ENCODE assay signal across 15 cellular contexts in the genomic region with DNA sequence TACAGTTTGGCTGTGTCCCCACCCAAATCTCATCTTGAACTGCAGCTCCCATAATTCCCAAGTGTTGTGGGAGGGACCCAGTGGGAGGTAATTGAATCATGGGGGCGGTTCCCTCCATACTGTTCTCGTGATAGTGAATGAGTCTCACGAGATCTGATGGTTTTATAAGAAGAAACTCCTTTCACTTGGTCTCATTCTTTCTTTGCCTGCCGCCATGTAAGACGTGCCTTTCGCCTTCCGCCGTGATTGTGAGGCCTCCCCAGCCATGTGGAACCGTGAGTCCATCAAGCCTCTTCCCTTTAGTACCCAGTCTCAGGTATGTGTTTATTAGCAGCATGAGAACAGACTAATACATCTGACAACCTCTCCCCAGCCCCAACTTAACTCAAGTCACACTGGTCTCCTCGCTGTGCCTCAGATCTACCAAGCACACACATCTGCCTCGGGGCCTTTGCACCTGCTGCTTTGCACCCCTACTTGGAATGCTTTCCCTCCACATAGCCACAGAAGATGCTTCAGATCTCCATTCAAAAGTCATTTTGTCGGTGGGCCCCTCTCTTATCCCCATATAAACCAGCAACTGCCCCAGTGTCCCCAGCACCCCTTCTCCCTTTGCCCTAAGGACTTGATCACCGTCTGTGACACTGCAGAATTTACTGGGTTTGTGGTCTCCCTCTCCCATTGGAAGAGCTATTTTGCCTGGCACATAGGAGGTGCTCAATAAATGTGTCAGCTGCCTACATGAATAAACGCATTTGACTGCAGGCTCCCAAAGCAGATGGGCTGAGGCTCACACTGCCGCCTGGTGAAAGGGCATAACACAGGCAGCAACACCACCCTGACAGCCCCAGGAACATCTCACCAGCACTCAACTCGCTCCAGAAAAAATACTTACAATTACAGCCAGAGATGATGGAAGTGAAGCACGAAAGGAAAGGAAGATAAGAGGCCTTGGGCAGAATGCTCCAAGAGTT.
"Had no signal": no experiment of that assay in that cellular context is flagged by ENCODE, and none has a peak within 500 bp of the region (broad histone marks: within the 10 kb centered on the region; RNA-seq: fewer than 3 reads in every experiment).

No MANE protein-coding gene starts in this region.

- H3K4me3 ChIP-seq: left lung, right atrium auricular region, testis had no signal

- H3K27me3 Mint-ChIP-seq: activated CD4-positive, alpha-beta T cell treated with anti-CD3 and anti-CD28 coated beads, Interleukin-2, amount 10 ng/mL, durations not matched to agents 24 days and 14 days; activated naive CD8-positive, alpha-beta T cell treated with anti-CD3 and anti-CD28 coated beads, Interleukin-2, amount 50 U/mL, for 24 hours; memory B cell; progenitor cell of endocrine pancreas; stimulated activated naive CD8-positive, alpha-beta T cell treated with anti-CD3 and anti-CD28 coated beads, Interleukin-15, amount 100 ng/mL, for 72 hours had no signal

- H3K36me3 ChIP-seq: right atrium auricular region had no signal

- H3K4me1 ChIP-seq: right atrium auricular region, testis had no signal

- H3K27ac Mint-ChIP-seq: activated CD4-positive, alpha-beta T cell treated with anti-CD3 and anti-CD28 coated beads, Interleukin-2, amount 10 ng/mL, durations not matched to agents 24 days and 14 days; activated naive CD8-positive, alpha-beta T cell treated with anti-CD3 and anti-CD28 coated beads, Interleukin-2, amount 50 U/mL, for 24 hours; activated T-cell treated with anti-CD3 and anti-CD28 coated beads, Interleukin-2, amount 50 U/mL, for 72 hours; memory B cell; natural killer cell; progenitor cell of endocrine pancreas; stimulated activated naive CD8-positive, alpha-beta T cell treated with anti-CD3 and anti-CD28 coated beads, Interleukin-15, amount 100 ng/mL, for 72 hours had no signal

- H3K9me3 Mint-ChIP-seq: activated CD4-positive, alpha-beta T cell treated with anti-CD3 and anti-CD28 coated beads, Interleukin-2, amount 10 ng/mL, durations not matched to agents 24 days and 14 days; activated naive CD8-positive, alpha-beta T cell treated with anti-CD3 and anti-CD28 coated beads, Interleukin-2, amount 50 U/mL, for 24 hours; activated T-cell treated with anti-CD3 and anti-CD28 coated beads, Interleukin-2, amount 50 U/mL, for 72 hours; memory B cell; natural killer cell; stimulated activated naive CD8-positive, alpha-beta T cell treated with anti-CD3 and anti-CD28 coated beads, Interleukin-15, amount 100 ng/mL, for 72 hours had no signal

- H3K9me3 ChIP-seq: left lung, testis had no signal

- H3K4me3 Mint-ChIP-seq: activated CD4-positive, alpha-beta T cell treated with anti-CD3 and anti-CD28 coated beads, Interleukin-2, amount 10 ng/mL, durations not matched to agents 24 days and 14 days; activated naive CD8-positive, alpha-beta T cell treated with anti-CD3 and anti-CD28 coated beads, Interleukin-2, amount 50 U/mL, for 24 hours; activated T-cell treated with anti-CD3 and anti-CD28 coated beads, Interleukin-2, amount 50 U/mL, for 72 hours; memory B cell; natural killer cell; stimulated activated naive CD8-positive, alpha-beta T cell treated with anti-CD3 and anti-CD28 coated beads, Interleukin-15, amount 100 ng/mL, for 72 hours had no signal

- H3K36me3 Mint-ChIP-seq: natural killer cell had no signal

- H3K27ac ChIP-seq: epithelial cell of prostate, right atrium auricular region, testis had no signal

- DNase-seq: activated CD4-positive, alpha-beta T cell treated with anti-CD3 and anti-CD28 coated beads, Interleukin-2, amount 10 ng/mL, durations not matched to agents 24 days and 14 days; activated CD8-positive, alpha-beta memory T cell treated with anti-CD3 and anti-CD28 coated beads, Interleukin-2, amount 50 U/mL, for 48 hours; activated naive CD4-positive, alpha-beta T cell treated with Interleukin-2 at 50 U/mL for 16 hours; activated naive CD8-positive, alpha-beta T cell treated with anti-CD3 and anti-CD28 coated beads, Interleukin-2, amount 50 U/mL, for 24 hours; activated T-cell treated with anti-CD3 and anti-CD28 coated beads, Interleukin-2, amount 50 U/mL, for 72 hours; left lung; natural killer cell; small intestine; stimulated activated naive CD8-positive, alpha-beta T cell treated with anti-CD3 and anti-CD28 coated beads, Interleukin-15, amount 100 ng/mL, for 72 hours; T-helper 2 cell; testis had no signal

- H3K4me1 Mint-ChIP-seq: activated CD4-positive, alpha-beta T cell treated with anti-CD3 and anti-CD28 coated beads, Interleukin-2, amount 10 ng/mL, durations not matched to agents 24 days and 14 days; activated naive CD8-positive, alpha-beta T cell treated with anti-CD3 and anti-CD28 coated beads, Interleukin-2, amount 50 U/mL, for 24 hours; memory B cell; natural killer cell; stimulated activated naive CD8-positive, alpha-beta T cell treated with anti-CD3 and anti-CD28 coated beads, Interleukin-15, amount 100 ng/mL, for 72 hours had no signal

- ATAC-seq: activated naive CD8-positive, alpha-beta T cell treated with anti-CD3 and anti-CD28 coated beads, Interleukin-2, amount 50 U/mL, for 24 hours; activated T-cell treated with anti-CD3 and anti-CD28 coated beads, Interleukin-2, amount 50 U/mL, for 72 hours; left lung; natural killer cell; stimulated activated naive CD8-positive, alpha-beta T cell treated with anti-CD3 and anti-CD28 coated beads, Interleukin-15, amount 100 ng/mL, for 72 hours had no signal

- H3K27me3 ChIP-seq: left lung, right atrium auricular region, testis had no signal
